Comparison of ENCODE assay signal across 18 cellular contexts in genomic region chr16:53734908-53735307, GRCh38. TPM values are rescaled to one million over a fixed set of nuclear protein-coding genes. Genes with fewer than 3 reads are reported as not detected.
DNase-seq lines count a peak whose midpoint lies in the region; ATAC-seq and TF ChIP-seq lines count a peak whose summit lies in the region.
"Had no signal": no experiment of that assay in that cellular context is flagged by ENCODE, and none has a peak within 500 bp of the region (broad histone marks: within the 10 kb centered on the region; RNA-seq: fewer than 3 reads in every experiment).

No MANE protein-coding gene starts in this region.

- H3K9me3 Mint-ChIP-seq in CD8-positive, alpha-beta T cell: no peaks in the 10 kb centered on the region
- H3K9me3 Mint-ChIP-seq in activated T-helper 1 cell treated with anti-CD3 and anti-CD28 coated beads, Interleukin-12 subunit alpha, Interleukin-12 subunit beta, Interleukin-2, Interleukin-4 antibody, amounts not matched to agents 30 ng/mL and 10 ng/mL and 1 ng/mL, durations not matched to agents 14 hours and 24 hours and 36 hours: no peaks in the 10 kb centered on the region
- no peaks in the 10 kb centered on the region for H3K9me3 Mint-ChIP-seq in natural killer cell
- H3K9me3 Mint-ChIP-seq: CD4-positive, CD25-positive, alpha-beta regulatory T cell; CD8-positive, alpha-beta memory T cell; GM23338; H9 had no signal

- POLR2A ChIA-PET in CD8-positive, alpha-beta T cell (lab: Charles Lee): no interaction called here
- POLR2A ChIA-PET in Panc1 (lab: Charles Lee): no interaction called here

- H3K36me3 ChIP-seq in CD8-positive, alpha-beta T cell (ENCODE audit: insufficient read depth, low read length): no peaks in the 10 kb centered on the region
- H3K36me3 ChIP-seq in Panc1 (ENCODE audit: control insufficient read depth, insufficient read depth, low read length) (no peaks in the 10 kb centered on the region), osteoblast (ENCODE audit: insufficient read depth, low read length) (no peaks in the 10 kb centered on the region)
- H3K36me3 ChIP-seq: BLaER1 had no signal

- H3K79me2 ChIP-seq in osteoblast (ENCODE audit: insufficient read depth, low read length): peaks cover 69% of the 10 kb centered on the region

- CTCF ChIA-PET in CD8-positive, alpha-beta T cell (lab: Charles Lee): no interaction called here
- CTCF ChIA-PET in Panc1 (lab: Charles Lee): no interaction called here

- no peak for ATAC-seq in CD8-positive, alpha-beta T cell
- ATAC-seq in Panc1: no peak
- peak; percentile 74 for ATAC-seq in SK-N-SH treated with all-trans-retinoic acid at 6 μM for 48 hours
- no peak for ATAC-seq in natural killer cell
- ATAC-seq: GM23338, HCT116 had no signal

- no peak for DNase-seq in CD8-positive, alpha-beta T cell
- DNase-seq in Panc1 (ENCODE audit: low read depth, low spot score) (no peak), SW480 (ENCODE audit: low spot score) (no peak), osteoblast (ENCODE audit: insufficient read length, low spot score, missing footprints) (no peak), natural killer cell (no peak)
- no peak for DNase-seq in activated T-helper 1 cell treated with anti-CD3 and anti-CD28 coated beads, Interleukin-12 subunit alpha, Interleukin-12 subunit beta, Interleukin-2, Interleukin-4 antibody, amounts not matched to agents 30 ng/mL and 10 ng/mL and 1 ng/mL, durations not matched to agents 14 hours and 24 hours and 36 hours (ENCODE audit: low spot score)
- DNase-seq: CD4-positive, CD25-positive, alpha-beta regulatory T cell; CD8-positive, alpha-beta memory T cell; DMS 273 treated with DMSO at 0.1 percent for 48 hours; DMS79 treated with DMSO at 0.1 percent for 48 hours; GF-D8; H9 had no signal

- intact Hi-C loops in CD8-positive, alpha-beta T cell (cut with DNase I, micrococcal nuclease): loop anchor here in 1 of 2 experiments (5.0 kb wide), 1 partner anchor 723 kb away; no protein-coding TSS in a partner anchor
- intact Hi-C loops in Panc1 (cut with micrococcal nuclease; ENCODE audit: unreplicated experiment): no loop called here
- intact Hi-C loops in activated T-helper 1 cell treated with anti-CD3 and anti-CD28 coated beads, Interleukin-12 subunit alpha, Interleukin-12 subunit beta, Interleukin-2, Interleukin-4 antibody, amounts not matched to agents 30 ng/mL and 10 ng/mL and 1 ng/mL, durations not matched to agents 14 hours and 24 hours and 36 hours (cut with micrococcal nuclease): no loop called here
- intact Hi-C loops in natural killer cell (cut with micrococcal nuclease): no loop called here

- H3K4me3 Mint-ChIP-seq in CD8-positive, alpha-beta T cell: no peak overlapping the region
- no peak overlapping the region for H3K4me3 Mint-ChIP-seq in activated T-helper 1 cell treated with anti-CD3 and anti-CD28 coated beads, Interleukin-12 subunit alpha, Interleukin-12 subunit beta, Interleukin-2, Interleukin-4 antibody, amounts not matched to agents 30 ng/mL and 10 ng/mL and 1 ng/mL, durations not matched to agents 14 hours and 24 hours and 36 hours
- no peak overlapping the region for H3K4me3 Mint-ChIP-seq in natural killer cell
- H3K4me3 Mint-ChIP-seq: B cell; CD4-positive, CD25-positive, alpha-beta regulatory T cell; CD8-positive, alpha-beta memory T cell; GM23338; H9 had no signal

- peak overlapping the region; percentile 21 for H3K27ac Mint-ChIP-seq in CD8-positive, alpha-beta T cell
- H3K27ac Mint-ChIP-seq in activated T-helper 1 cell treated with anti-CD3 and anti-CD28 coated beads, Interleukin-12 subunit alpha, Interleukin-12 subunit beta, Interleukin-2, Interleukin-4 antibody, amounts not matched to agents 30 ng/mL and 10 ng/mL and 1 ng/mL, durations not matched to agents 14 hours and 24 hours and 36 hours: no peak overlapping the region
- no peak overlapping the region for H3K27ac Mint-ChIP-seq in natural killer cell
- H3K27ac Mint-ChIP-seq: B cell; CD4-positive, CD25-positive, alpha-beta regulatory T cell; GM23338; H9 had no signal

- no peaks in the 10 kb centered on the region for H3K36me3 Mint-ChIP-seq in CD8-positive, alpha-beta T cell
- no peaks in the 10 kb centered on the region for H3K36me3 Mint-ChIP-seq in activated T-helper 1 cell treated with anti-CD3 and anti-CD28 coated beads, Interleukin-12 subunit alpha, Interleukin-12 subunit beta, Interleukin-2, Interleukin-4 antibody, amounts not matched to agents 30 ng/mL and 10 ng/mL and 1 ng/mL, durations not matched to agents 14 hours and 24 hours and 36 hours (ENCODE audit: low read depth)
- H3K36me3 Mint-ChIP-seq in natural killer cell: no peaks in the 10 kb centered on the region

- H3K27me3 ChIP-seq in CD8-positive, alpha-beta T cell (ENCODE audit: insufficient read depth, low read length): no peaks in the 10 kb centered on the region
- no peaks in the 10 kb centered on the region for H3K27me3 ChIP-seq in Panc1 (ENCODE audit: control insufficient read depth, insufficient read depth, low read length)
- H3K27me3 ChIP-seq in osteoblast (ENCODE audit: insufficient read depth, low read length): no peaks in the 10 kb centered on the region
- H3K27me3 ChIP-seq: BLaER1 had no signal

- BruUV-seq in Panc1 (replicated peaks; lab: Mats Ljungman, UMichigan): no TSS peak

- H3K9me3 ChIP-seq in CD8-positive, alpha-beta T cell (ENCODE audit: low read length): no peaks in the 10 kb centered on the region
- H3K9me3 ChIP-seq in Panc1 (ENCODE audit: control insufficient read depth, insufficient read depth, low read depth, low read length): no peaks in the 10 kb centered on the region
- H3K9me3 ChIP-seq in osteoblast (ENCODE audit: low read depth, low read length): no peaks in the 10 kb centered on the region

- H3K4me2 ChIP-seq in osteoblast (ENCODE audit: insufficient read depth, low read length): no peak overlapping the region
- H3K4me2 ChIP-seq: BLaER1, GM23338 had no signal

- H3K27me3 Mint-ChIP-seq in CD8-positive, alpha-beta T cell (ENCODE audit: low read depth): no peaks in the 10 kb centered on the region
- H3K27me3 Mint-ChIP-seq in activated T-helper 1 cell treated with anti-CD3 and anti-CD28 coated beads, Interleukin-12 subunit alpha, Interleukin-12 subunit beta, Interleukin-2, Interleukin-4 antibody, amounts not matched to agents 30 ng/mL and 10 ng/mL and 1 ng/mL, durations not matched to agents 14 hours and 24 hours and 36 hours (ENCODE audit: insufficient read depth): no peaks in the 10 kb centered on the region
- no peaks in the 10 kb centered on the region for H3K27me3 Mint-ChIP-seq in natural killer cell (ENCODE audit: low read depth in 2 of 2)
- H3K27me3 Mint-ChIP-seq: B cell; CD4-positive, CD25-positive, alpha-beta regulatory T cell; CD8-positive, alpha-beta memory T cell had no signal

- no peak overlapping the region for H3K4me3 ChIP-seq in CD8-positive, alpha-beta T cell (ENCODE audit: low read depth, low read length)
- no peak overlapping the region for H3K4me3 ChIP-seq in Panc1 (ENCODE audit: low read depth in 2 of 2, low read length in 2 of 2)
- no peak overlapping the region for H3K4me3 ChIP-seq in osteoblast (ENCODE audit: insufficient read depth, low read length)
- H3K4me3 ChIP-seq: BLaER1, GM23338 had no signal

- no peak for TF ChIP-seq CTCF in CD8-positive, alpha-beta T cell (IDR thresholded peaks at IDR 0.05)
- no peak for TF ChIP-seq CTCF in Panc1 (IDR thresholded peaks at IDR 0.05)
- TF ChIP-seq CTCF in osteoblast (IDR thresholded peaks at IDR 0.05; ENCODE audit: extremely low read depth, low read depth, low read length): no peak
- no peak for TF ChIP-seq CTCF in natural killer cell (IDR thresholded peaks at IDR 0.05)

- H3K27ac ChIP-seq in CD8-positive, alpha-beta T cell (ENCODE audit: low read depth, low read length): no peak overlapping the region
- H3K27ac ChIP-seq in Panc1 (ENCODE audit: low read length) (peak overlapping the region; percentile 51; the same call in 1 of the 2 replicates), osteoblast (ENCODE audit: low read depth, low read length) (no peak overlapping the region)
- H3K27ac ChIP-seq: BLaER1, C4-2B had no signal

- H3K4me1 Mint-ChIP-seq in CD8-positive, alpha-beta T cell (ENCODE audit: low read depth): peaks cover 36% of the 10 kb centered on the region
- peaks cover 11% of the 10 kb centered on the region for H3K4me1 Mint-ChIP-seq in activated T-helper 1 cell treated with anti-CD3 and anti-CD28 coated beads, Interleukin-12 subunit alpha, Interleukin-12 subunit beta, Interleukin-2, Interleukin-4 antibody, amounts not matched to agents 30 ng/mL and 10 ng/mL and 1 ng/mL, durations not matched to agents 14 hours and 24 hours and 36 hours (ENCODE audit: low read depth)
- peaks cover 22 to 25% of the 10 kb centered on the region in 2 donors for H3K4me1 Mint-ChIP-seq in natural killer cell

- no peak overlapping the region for H2AFZ ChIP-seq in osteoblast (ENCODE audit: low read length)
- H2AFZ ChIP-seq: GM23338 had no signal

- in situ Hi-C loops in Panc1 (cut with HindIII; ENCODE audit: low pct_unique_long_range_greater_than_20kb, low sequenced_read_pairs): no loop called here

- H3K4me1 ChIP-seq in CD8-positive, alpha-beta T cell (ENCODE audit: insufficient read depth, low read length): no peaks in the 10 kb centered on the region
- peaks cover 2% of the 10 kb centered on the region; the same call in 1 of the 2 replicates for H3K4me1 ChIP-seq in Panc1 (ENCODE audit: control insufficient read depth, insufficient read depth, low read length)
- H3K4me1 ChIP-seq in osteoblast (ENCODE audit: insufficient read depth, low read length): no peaks in the 10 kb centered on the region
- H3K4me1 ChIP-seq: BLaER1 had no signal

- H4K20me1 ChIP-seq in osteoblast (ENCODE audit: insufficient read depth, low read length): peaks cover 19% of the 10 kb centered on the region

TF ChIP-seq in SK-N-SH treated with all-trans-retinoic acid at 6 μM for 48 hours, 23 proteins besides CTCF, POLR2A, EP300 and RAD21 (continues in another document):
- TF ChIP-seq ZNF8 (CRISPR knock-in tag; IDR thresholded peaks at IDR 0.05): no peak
- no peak for TF ChIP-seq ZC3H10 (CRISPR knock-in tag; IDR thresholded peaks at IDR 0.05)
- TF ChIP-seq OSR1 (CRISPR knock-in tag; IDR thresholded peaks at IDR 0.05): no peak
- TF ChIP-seq ISL1 (CRISPR knock-in tag; IDR thresholded peaks at IDR 0.05): no peak
- no peak for TF ChIP-seq PPARA (CRISPR knock-in tag; IDR thresholded peaks at IDR 0.05; ENCODE audit: borderline replicate concordance)

RNA-seq across cellular contexts. Expression of gene FTO, which starts 31.0 kb away (rescaled TPM):
- 10 to 100 TPM; 30.4 to 32.9 TPM for total RNA-seq in CD8-positive, alpha-beta T cell
- total RNA-seq in Panc1 (2021; ENCODE audit: unreplicated experiment) (38.2 TPM), osteoblast (142 and 152 TPM in 2 replicates), natural killer cell (10 to 100 TPM; 55.4 to 70.5 (median 55.4) TPM)
- 19.2 TPM for polyA plus RNA-seq in Panc1 (2012; ENCODE audit: insufficient read length)
- total RNA-seq in activated T-helper 1 cell treated with anti-CD3 and anti-CD28 coated beads, Interleukin-12 subunit alpha, Interleukin-12 subunit beta, Interleukin-2, Interleukin-4 antibody, amounts not matched to agents 30 ng/mL and 10 ng/mL and 1 ng/mL, durations not matched to agents 14 hours and 24 hours and 36 hours: 56.4 and 63.0 TPM in 2 replicates

RNA-seq across cellular contexts. Expression of gene RPGRIP1L, which starts 31.2 kb away (rescaled TPM):
- total RNA-seq in CD8-positive, alpha-beta T cell: 1 to 10 TPM; 1.5 to 2.2 TPM
- 12.7 TPM for total RNA-seq in Panc1 (2021; ENCODE audit: unreplicated experiment)
- 7.1 TPM for polyA plus RNA-seq in Panc1 (2012; ENCODE audit: insufficient read length)
- total RNA-seq in activated T-helper 1 cell treated with anti-CD3 and anti-CD28 coated beads, Interleukin-12 subunit alpha, Interleukin-12 subunit beta, Interleukin-2, Interleukin-4 antibody, amounts not matched to agents 30 ng/mL and 10 ng/mL and 1 ng/mL, durations not matched to agents 14 hours and 24 hours and 36 hours: 9.3 and 10.9 TPM in 2 replicates
- 14.1 TPM in 2 replicates for total RNA-seq in osteoblast
- total RNA-seq in natural killer cell: 1 to 10 TPM; 2.3 to 3.0 (median 2.6) TPM
